ENCODE assay signal across 16 cellular contexts in genomic region chr19:45082170-45082569, GRCh38. TPM values are rescaled to one million over a fixed set of nuclear protein-coding genes. Genes with fewer than 3 reads are reported as not detected.
DNase-seq lines count a peak whose midpoint lies in the region; ATAC-seq and TF ChIP-seq lines count a peak whose summit lies in the region.
"Had no signal": no experiment of that assay in that cellular context is flagged by ENCODE, and none has a peak within 500 bp of the region (broad histone marks: within the 10 kb centered on the region; RNA-seq: fewer than 3 reads in every experiment).

No MANE protein-coding gene starts in this region.

- no peak for ATAC-seq in stimulated activated effector memory CD8-positive, alpha-beta T cell treated with anti-CD3 and anti-CD28 coated beads, Interleukin-12 subunit alpha, Interleukin-12 subunit beta, amount 100 ng/mL, for 72 hours
- ATAC-seq in GM21825 (IDR thresholded peaks at IDR 0.05; ENCODE audit: unreplicated experiment) = no peak
- ATAC-seq in HG02763 (IDR thresholded peaks at IDR 0.05; ENCODE audit: unreplicated experiment) = no peak
- ATAC-seq: Right ventricle myocardium inferior had no signal

- POLR2A ChIA-PET in activated CD4-positive, alpha-beta memory T cell treated with anti-CD3 and anti-CD28 coated beads for 36 hours (lab: Charles Lee) = no interaction called here

- H3K27me3 Mint-ChIP-seq in activated naive CD4-positive, alpha-beta T cell treated with anti-CD3 and anti-CD28 coated beads, Interleukin-2, amount 50 U/mL, for 24 hours = no peaks in the 10 kb centered on the region
- H3K27me3 Mint-ChIP-seq in activated CD4-positive, alpha-beta memory T cell treated with anti-CD3 and anti-CD28 coated beads for 36 hours = no peaks in the 10 kb centered on the region
- H3K27me3 Mint-ChIP-seq in glutamatergic neuron (ENCODE audit: unreplicated experiment) = peaks cover 4% of the 10 kb centered on the region

- DNase-seq in activated naive CD4-positive, alpha-beta T cell treated with Interleukin-2 at 50 U/mL for 16 hours = no peak
- DNase-seq in activated CD4-positive, alpha-beta memory T cell treated with anti-CD3 and anti-CD28 coated beads for 36 hours = no peak
- DNase-seq in glutamatergic neuron (no peak), hepatic stellate cell (ENCODE audit: low spot score) (no peak)
- DNase-seq in stimulated activated effector memory CD8-positive, alpha-beta T cell treated with anti-CD3 and anti-CD28 coated beads, Interleukin-12 subunit alpha, Interleukin-12 subunit beta, amount 100 ng/mL, for 72 hours (ENCODE audit: low spot score in 2 of 2) = no peak
- DNase-seq: activated CD4-positive, CD25-positive, alpha-beta regulatory T cell; dorsolateral prefrontal cortex; NCI-H1092 treated with DMSO at 0.1 percent for 48 hours; NCI-H526; ovary; sigmoid colon had no signal

- peak overlapping the region; percentile 36 for H3K27ac Mint-ChIP-seq in activated naive CD4-positive, alpha-beta T cell treated with anti-CD3 and anti-CD28 coated beads, Interleukin-2, amount 50 U/mL, for 24 hours
- no peak overlapping the region for H3K27ac Mint-ChIP-seq in activated CD4-positive, alpha-beta memory T cell treated with anti-CD3 and anti-CD28 coated beads for 36 hours
- peak overlapping the region; percentile 64 for H3K27ac Mint-ChIP-seq in glutamatergic neuron (ENCODE audit: unreplicated experiment)
- peak overlapping the region; percentile 33 for H3K27ac Mint-ChIP-seq in stimulated activated effector memory CD8-positive, alpha-beta T cell treated with anti-CD3 and anti-CD28 coated beads, Interleukin-12 subunit alpha, Interleukin-12 subunit beta, amount 100 ng/mL, for 72 hours

- peaks cover 8% of the 10 kb centered on the region for H3K36me3 Mint-ChIP-seq in activated naive CD4-positive, alpha-beta T cell treated with anti-CD3 and anti-CD28 coated beads, Interleukin-2, amount 50 U/mL, for 24 hours
- H3K36me3 Mint-ChIP-seq in activated CD4-positive, alpha-beta memory T cell treated with anti-CD3 and anti-CD28 coated beads for 36 hours = peaks cover 19% of the 10 kb centered on the region
- H3K36me3 Mint-ChIP-seq in glutamatergic neuron (ENCODE audit: unreplicated experiment) = peaks cover 5% of the 10 kb centered on the region
- H3K36me3 Mint-ChIP-seq in stimulated activated effector memory CD8-positive, alpha-beta T cell treated with anti-CD3 and anti-CD28 coated beads, Interleukin-12 subunit alpha, Interleukin-12 subunit beta, amount 100 ng/mL, for 72 hours = peaks cover 75% of the 10 kb centered on the region

- H3K4me3 Mint-ChIP-seq in activated naive CD4-positive, alpha-beta T cell treated with anti-CD3 and anti-CD28 coated beads, Interleukin-2, amount 50 U/mL, for 24 hours = peak overlapping the region; percentile 15
- peak overlapping the region; percentile 1 for H3K4me3 Mint-ChIP-seq in activated CD4-positive, alpha-beta memory T cell treated with anti-CD3 and anti-CD28 coated beads for 36 hours
- peak overlapping the region; percentile 70 for H3K4me3 Mint-ChIP-seq in glutamatergic neuron (ENCODE audit: unreplicated experiment)
- H3K4me3 Mint-ChIP-seq in stimulated activated effector memory CD8-positive, alpha-beta T cell treated with anti-CD3 and anti-CD28 coated beads, Interleukin-12 subunit alpha, Interleukin-12 subunit beta, amount 100 ng/mL, for 72 hours = peak overlapping the region; percentile 99

- CTCF ChIA-PET in activated CD4-positive, alpha-beta memory T cell treated with anti-CD3 and anti-CD28 coated beads for 36 hours (lab: Charles Lee) = no interaction called here

- H3K9me3 Mint-ChIP-seq in activated naive CD4-positive, alpha-beta T cell treated with anti-CD3 and anti-CD28 coated beads, Interleukin-2, amount 50 U/mL, for 24 hours = no peaks in the 10 kb centered on the region
- H3K9me3 Mint-ChIP-seq in activated CD4-positive, alpha-beta memory T cell treated with anti-CD3 and anti-CD28 coated beads for 36 hours = no peaks in the 10 kb centered on the region
- H3K9me3 Mint-ChIP-seq in glutamatergic neuron (ENCODE audit: unreplicated experiment) = peaks cover 5% of the 10 kb centered on the region
- H3K9me3 Mint-ChIP-seq in stimulated activated effector memory CD8-positive, alpha-beta T cell treated with anti-CD3 and anti-CD28 coated beads, Interleukin-12 subunit alpha, Interleukin-12 subunit beta, amount 100 ng/mL, for 72 hours = no peaks in the 10 kb centered on the region

- intact Hi-C loops in activated CD4-positive, alpha-beta memory T cell treated with anti-CD3 and anti-CD28 coated beads for 36 hours (cut with micrococcal nuclease) = no loop called here

- peaks cover 43% of the 10 kb centered on the region for H3K4me1 Mint-ChIP-seq in activated naive CD4-positive, alpha-beta T cell treated with anti-CD3 and anti-CD28 coated beads, Interleukin-2, amount 50 U/mL, for 24 hours
- H3K4me1 Mint-ChIP-seq in activated CD4-positive, alpha-beta memory T cell treated with anti-CD3 and anti-CD28 coated beads for 36 hours (ENCODE audit: low read depth) = peaks cover 38% of the 10 kb centered on the region
- peaks cover 6% of the 10 kb centered on the region for H3K4me1 Mint-ChIP-seq in glutamatergic neuron (ENCODE audit: low read depth, unreplicated experiment)
- peaks cover 53% of the 10 kb centered on the region for H3K4me1 Mint-ChIP-seq in stimulated activated effector memory CD8-positive, alpha-beta T cell treated with anti-CD3 and anti-CD28 coated beads, Interleukin-12 subunit alpha, Interleukin-12 subunit beta, amount 100 ng/mL, for 72 hours

- no peak for TF ChIP-seq CTCF in glutamatergic neuron (IDR thresholded peaks at IDR 0.05; ENCODE audit: partially characterized antibody, unreplicated experiment)

RNA-seq across cellular contexts. Expression of gene GEMIN7, which starts 3.1 kb away (rescaled TPM):
- total RNA-seq in activated CD4-positive, alpha-beta memory T cell treated with anti-CD3 and anti-CD28 coated beads for 36 hours = 10 to 100 TPM; 29.8 to 30.1 TPM
- total RNA-seq in glutamatergic neuron (ENCODE audit: unreplicated experiment) = 49.1 TPM

RNA-seq across cellular contexts. Expression of gene ZNF296, which starts 5.9 kb away (rescaled TPM):
- total RNA-seq in activated CD4-positive, alpha-beta memory T cell treated with anti-CD3 and anti-CD28 coated beads for 36 hours = 1 to 10 TPM; 3.2 to 3.6 TPM
- total RNA-seq in glutamatergic neuron (ENCODE audit: unreplicated experiment) = 6.3 TPM
- total RNA-seq: Daoy had no signal

RNA-seq across cellular contexts. Expression of gene PPP1R37, which starts 10.8 kb away (rescaled TPM):
- total RNA-seq in activated CD4-positive, alpha-beta memory T cell treated with anti-CD3 and anti-CD28 coated beads for 36 hours = 10 to 100 TPM; 12.7 to 13.1 TPM
- 49.5 TPM for total RNA-seq in glutamatergic neuron (ENCODE audit: unreplicated experiment)

RNA-seq across cellular contexts. Expression of gene CLASRP, which starts 43.3 kb away (rescaled TPM):
- 10 to 100 TPM; 89.6 to 98.4 TPM for total RNA-seq in activated CD4-positive, alpha-beta memory T cell treated with anti-CD3 and anti-CD28 coated beads for 36 hours
- 127 TPM for total RNA-seq in glutamatergic neuron (ENCODE audit: unreplicated experiment)

Comparison
In these comparisons a context has a peak if more than half of its experiments do, and no peak if none do; other contexts are left out.
1. H3K4me3 Mint-ChIP-seq: peak in every context shown above with its lines; median percentile 99 in stimulated activated effector memory CD8-positive, alpha-beta T cell treated with anti-CD3 and anti-CD28 coated beads, Interleukin-12 subunit alpha, Interleukin-12 subunit beta, amount 100 ng/mL, for 72 hours; 70 in glutamatergic neuron; 15 in activated naive CD4-positive, alpha-beta T cell treated with anti-CD3 and anti-CD28 coated beads, Interleukin-2, amount 50 U/mL, for 24 hours; 1 in activated CD4-positive, alpha-beta memory T cell treated with anti-CD3 and anti-CD28 coated beads for 36 hours.